In genomic region chr6:96626749-96627353, GRCh38 we compare ENCODE assay signal across 8 cellular contexts.
DNase-seq lines count a peak whose midpoint lies in the region; ATAC-seq and TF ChIP-seq lines count a peak whose summit lies in the region.

No MANE protein-coding gene starts in this region.

- H3K56ac ChIP-seq in IMR-90 (ENCODE audit: extremely low read depth, insufficient read depth, low read length): no peak overlapping the region

- no peaks in the 10 kb centered on the region for H3K79me1 ChIP-seq in IMR-90 (ENCODE audit: low read depth in 1 of 2, low read length in 2 of 2)

- H3K4me3 ChIP-seq in IMR-90 (ENCODE audit: insufficient read depth, low read depth, low read length): no peak overlapping the region
- no peak overlapping the region for H3K4me3 ChIP-seq in PC-3 (ENCODE audit: low read length)
- H3K4me3 ChIP-seq in epithelial cell of esophagus (ENCODE audit: low read length): no peak overlapping the region
- no peak overlapping the region for H3K4me3 ChIP-seq in ovary

- H2AK9ac ChIP-seq in IMR-90 (replicated peaks; ENCODE audit: low read depth, low read length, poor library complexity): no peak overlapping the region

- no peak overlapping the region for H4K91ac ChIP-seq in IMR-90 (ENCODE audit: insufficient read depth, low read depth, low read length)

- no peak overlapping the region for H2BK120ac ChIP-seq in IMR-90 (ENCODE audit: low read depth, low read length)

- H3K4me2 ChIP-seq in IMR-90 (ENCODE audit: low read depth, low read length) (no peak overlapping the region), PC-3 (ENCODE audit: low read length) (no peak overlapping the region)

- TF ChIP-seq CTCF in IMR-90 (conservative IDR thresholded peaks at IDR 0.05; ENCODE audit: low read depth, low read length): peak; percentile 52
- TF ChIP-seq CTCF in PC-3 (conservative IDR thresholded peaks at IDR 0.05; ENCODE audit: low read depth, low read length): peak; percentile 49
- TF ChIP-seq CTCF in epithelial cell of esophagus (IDR thresholded peaks at IDR 0.05; ENCODE audit: insufficient read depth, low read depth, low read length, missing control alignments): peak; percentile 22
- peak in 2 of 3 donors; percentile 19 to 23 for TF ChIP-seq CTCF in ovary (IDR thresholded peaks at IDR 0.05)

- dilution Hi-C loops in IMR-90 (cut with HindIII; ENCODE audit: low sequenced_read_pairs, unreplicated experiment): no loop called here

- no peaks in the 10 kb centered on the region for H3K4me1 ChIP-seq in IMR-90 (ENCODE audit: control insufficient read depth, insufficient read depth, low read length)
- H3K4me1 ChIP-seq in PC-3 (ENCODE audit: insufficient read depth, low read length): no peaks in the 10 kb centered on the region
- no peaks in the 10 kb centered on the region for H3K4me1 ChIP-seq in ovary (ENCODE audit: insufficient read depth)

- H3K36me3 ChIP-seq in IMR-90 (ENCODE audit: control insufficient read depth, insufficient read depth, low read length) (no peaks in the 10 kb centered on the region), PC-3 (ENCODE audit: low read depth, low read length) (no peaks in the 10 kb centered on the region), ovary (no peaks in the 10 kb centered on the region)

- H3K9me3 ChIP-seq in IMR-90 (ENCODE audit: control insufficient read depth, insufficient read depth, low read length) (no peaks in the 10 kb centered on the region), PC-3 (ENCODE audit: low read length) (no peaks in the 10 kb centered on the region), ovary (no peaks in the 10 kb centered on the region)

- no peak for TF ChIP-seq POLR2A in IMR-90 (IDR thresholded peaks at IDR 0.05; ENCODE audit: low read depth, low read length)
- TF ChIP-seq POLR2A in ovary (IDR thresholded peaks at IDR 0.05): no peak

- H3K4ac ChIP-seq in IMR-90 (ENCODE audit: low read depth, low read length): no peak overlapping the region

- no peak for TF ChIP-seq EP300 in ovary (IDR thresholded peaks at IDR 0.05)

- no peak overlapping the region for H2AK5ac ChIP-seq in IMR-90 (ENCODE audit: low read depth, low read length)

- H3K27me3 ChIP-seq in IMR-90 (ENCODE audit: control insufficient read depth, insufficient read depth, low read length) (no peaks in the 10 kb centered on the region), PC-3 (ENCODE audit: low read length) (peaks cover 8% of the 10 kb centered on the region; the same call in 1 of the 2 replicates), ovary (no peaks in the 10 kb centered on the region)

- no peaks in the 10 kb centered on the region for H3K9me2 ChIP-seq in PC-3 (replicated peaks; ENCODE audit: low read length)

- no peak overlapping the region for H4K5ac ChIP-seq in IMR-90 (ENCODE audit: low read depth, low read length)

- H2AFZ ChIP-seq in IMR-90 (replicated peaks; ENCODE audit: low read length, poor library complexity) (no peak overlapping the region), PC-3 (ENCODE audit: low read length) (no peak overlapping the region)

- peak; percentile 53 for TF ChIP-seq RAD21 in IMR-90 (IDR thresholded peaks at IDR 0.05; ENCODE audit: low read length)

- H4K20me1 ChIP-seq in IMR-90 (ENCODE audit: insufficient read depth, low read length) (no peaks in the 10 kb centered on the region), PC-3 (ENCODE audit: low read length) (no peaks in the 10 kb centered on the region)

- no peaks in the 10 kb centered on the region for H3K9me1 ChIP-seq in IMR-90 (ENCODE audit: insufficient read depth, low read length)

- H2BK5ac ChIP-seq in IMR-90 (ENCODE audit: low read depth, low read length, poor library complexity, severe bottlenecking): no peak overlapping the region

- no CpG with 5 or more reads among the region's 2 CpGs for WGBS in IMR-90 (ENCODE audit: extremely low coverage in 2 of 2, insufficient read length in 1 of 2), 2 experiments
- WGBS in ovary, 3 donors: 1 to 3% (median 1%) methylated on average over 2 of the region's 2 CpGs

- BruUV-seq in IMR-90 (replicated peaks; lab: Mats Ljungman, UMichigan) (no TSS peak), PC-3 (replicated peaks; lab: Mats Ljungman, UMichigan) (no TSS peak)

- H2BK20ac ChIP-seq in IMR-90 (ENCODE audit: low read depth, low read length): no peak overlapping the region

- H2BK15ac ChIP-seq in IMR-90 (ENCODE audit: low read depth, low read length): no peak overlapping the region

- no peak overlapping the region for H4K8ac ChIP-seq in IMR-90 (ENCODE audit: low read depth in 2 of 2, low read length in 2 of 2)

- H3F3A ChIP-seq in PC-3 (ENCODE audit: low read length, unreplicated experiment): no peaks in the 10 kb centered on the region

- H3K79me2 ChIP-seq in PC-3 (ENCODE audit: low read length): no peaks in the 10 kb centered on the region

- no peak overlapping the region for H3K18ac ChIP-seq in IMR-90 (ENCODE audit: low read depth, low read length)

- in situ Hi-C loops in IMR-90 (cut with MboI; ENCODE audit: low sequenced_read_pairs): loop anchor here (5.0 to 10.0 kb wide), 2 partner anchors 268 to 430 kb away; partner anchors contain the start of gene NDUFAF4

- POLR2A ChIA-PET in IMR-90 (lab: Charles Lee; ENCODE audit: unreplicated experiment): interaction anchor here (0.7 kb wide), 1 partner anchor 413 kb away, joined by 4 read pairs; no protein-coding TSS in a partner anchor
- POLR2A ChIA-PET in PC-3 (lab: Charles Lee; ENCODE audit: unreplicated experiment): no interaction called here

- intact Hi-C loops in IMR-90 (cut with micrococcal nuclease): loop anchor here (1.0 kb wide), 3 partner anchors 210 to 427 kb away; partner anchors contain the start of genes GPR63 and NDUFAF4
- intact Hi-C loops in PC-3 (cut with micrococcal nuclease): loop anchor here (1.0 to 2.0 kb wide), 2 partner anchors 272 to 432 kb away; no protein-coding TSS in a partner anchor
- intact Hi-C loops in ovary (cut with DNase I): loop anchor here in 3 of 4 donors (5.0 to 10.0 kb wide), 3 partner anchors 428 to 438 kb away; no protein-coding TSS in a partner anchor

- CTCF ChIA-PET in IMR-90 (lab: Yijun Ruan, JAX): interaction anchor here (1.0 to 2.7 kb wide), 4 partner anchors 19 to 432 kb away, joined by 3 to 9 read pairs (median 4); partner anchors contain the start of gene NDUFAF4
- CTCF ChIA-PET in PC-3 (lab: Charles Lee): no interaction called here

- no peak overlapping the region for H3K27ac ChIP-seq in IMR-90 (ENCODE audit: insufficient read depth, low read length)
- H3K27ac ChIP-seq in PC-3 (ENCODE audit: low read length): no peak overlapping the region
- no peak overlapping the region for H3K27ac ChIP-seq in ovary

- no peak overlapping the region for H3K14ac ChIP-seq in IMR-90 (replicated peaks; ENCODE audit: low read depth, low read length)

- no peak overlapping the region for H3K23ac ChIP-seq in IMR-90 (ENCODE audit: low read depth, low read length)

- DNase-seq in SIG-M5 treated with dmso at 0.1 percent for 504 hours (lab: John Stamatoyannopoulos, UW; ENCODE audit: unreplicated experiment) (peak; percentile 61), SIG-M5 (lab: John Stamatoyannopoulos, UW) (no peak), IMR-90 (peak; percentile 38), PC-3 (peak; percentile 30), epithelial cell of esophagus (ENCODE audit: low read depth) (peak; percentile 40), ovary (no peak), GOT3 (lab: John Stamatoyannopoulos, UW) (no peak)

- ATAC-seq in GM21825 (IDR thresholded peaks at IDR 0.05; ENCODE audit: unreplicated experiment): peak; percentile 89
- ATAC-seq in IMR-90 (ENCODE audit: low read depth): peak; percentile 85
- ATAC-seq in PC-3: peak; percentile 46; the same call in 1 of the 2 replicates

- no peak overlapping the region for H3K9ac ChIP-seq in IMR-90 (ENCODE audit: low read depth, low read length)
- no peak overlapping the region for H3K9ac ChIP-seq in PC-3 (ENCODE audit: low read length)

TF ChIP-seq in IMR-90, 13 proteins besides CTCF, POLR2A, EP300 and RAD21:
- TF ChIP-seq NFE2L2 (IDR thresholded peaks at IDR 0.05; ENCODE audit: low read depth, low read length) (no peak), SMC3 (IDR thresholded peaks at IDR 0.05; ENCODE audit: low read depth, low read length) (peak; percentile 40; the same call in 1 of the 2 replicates), MXI1 (IDR thresholded peaks at IDR 0.05; ENCODE audit: borderline replicate concordance, low read depth, low read length) (no peak)
TF ChIP-seq in IMR-90: peak in this region for 1.

Comparison
In these comparisons a context has a peak if more than half of its experiments do, and no peak if none do; other contexts are left out.
1. DNase-seq: peak in SIG-M5 treated with dmso at 0.1 percent for 504 hours (single experiment), IMR-90 (single experiment), PC-3 (single experiment) and epithelial cell of esophagus (single experiment); none in SIG-M5 (single experiment), ovary (0 of 5) and GOT3 (single experiment).
2. Peak in every context shown above with its lines, with median percentiles within 50 percentile points of each other: ATAC-seq and CTCF ChIP-seq.